ENCODE assay signal across 20 cellular contexts in the genomic region with DNA sequence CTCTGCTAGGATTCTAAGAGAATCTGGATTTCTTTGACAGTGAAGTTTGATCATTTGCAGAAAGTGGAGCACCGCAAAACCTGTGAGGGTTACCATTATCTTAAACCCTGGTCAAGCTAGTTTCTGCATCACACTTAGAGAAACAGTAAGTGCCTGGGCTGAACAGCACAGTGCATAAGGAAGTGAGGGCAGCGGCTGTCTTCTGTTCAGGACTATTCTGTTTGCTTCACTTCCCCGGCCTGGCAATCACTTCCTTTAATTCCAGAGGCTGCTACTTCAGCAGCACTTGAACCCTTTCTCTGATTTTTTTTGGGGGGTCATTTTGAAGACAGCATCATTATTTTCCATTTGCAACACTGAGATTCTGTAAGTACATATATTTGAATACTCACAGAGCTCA. TPM values are rescaled to one million over a fixed set of nuclear protein-coding genes. Genes with fewer than 3 reads are reported as not detected.
DNase-seq lines count a peak whose midpoint lies in the region; ATAC-seq and TF ChIP-seq lines count a peak whose summit lies in the region.
"Had no signal": no experiment of that assay in that cellular context is flagged by ENCODE, and none has a peak within 500 bp of the region (broad histone marks: within the 10 kb centered on the region; RNA-seq: fewer than 3 reads in every experiment).

No MANE protein-coding gene starts in this region.

- H2AFZ ChIP-seq in hepatocyte, result no peak overlapping the region

- peak overlapping the region; percentile 88 for H3K27ac ChIP-seq in hepatocyte

- no peak for ATAC-seq in GM18873 (IDR thresholded peaks at IDR 0.05; ENCODE audit: low FRiP score, unreplicated experiment)
- no peak for ATAC-seq in activated CD8-positive, alpha-beta T cell treated with anti-CD3 and anti-CD28 coated beads for 36 hours
- ATAC-seq: K562, SK-N-SH treated with all-trans-retinoic acid at 6 μM for 48 hours had no signal

- no peaks in the 10 kb centered on the region for H3K27me3 Mint-ChIP-seq in progenitor cell of endocrine pancreas
- peaks cover 2% of the 10 kb centered on the region for H3K27me3 Mint-ChIP-seq in activated CD8-positive, alpha-beta T cell treated with anti-CD3 and anti-CD28 coated beads for 36 hours
- H3K27me3 Mint-ChIP-seq: CD4-positive, CD25-positive, alpha-beta regulatory T cell had no signal

- no peak overlapping the region for H3K4me2 ChIP-seq in hepatocyte

- H3K36me3 Mint-ChIP-seq in progenitor cell of endocrine pancreas (ENCODE audit: insufficient read depth), result peaks cover 12% of the 10 kb centered on the region
- no peaks in the 10 kb centered on the region for H3K36me3 Mint-ChIP-seq in activated CD8-positive, alpha-beta T cell treated with anti-CD3 and anti-CD28 coated beads for 36 hours (ENCODE audit: low read depth)
- H3K36me3 Mint-ChIP-seq: CD4-positive, CD25-positive, alpha-beta regulatory T cell had no signal

- no peaks in the 10 kb centered on the region for H3K9me2 ChIP-seq in hepatocyte (replicated peaks; ENCODE audit: insufficient read depth)

- intact Hi-C loops in activated CD8-positive, alpha-beta T cell treated with anti-CD3 and anti-CD28 coated beads for 36 hours (cut with micrococcal nuclease), result no loop called here

- H3K79me2 ChIP-seq in hepatocyte, result peaks cover 71% of the 10 kb centered on the region

- DNase-seq in Kasumi-1 (lab: John Stamatoyannopoulos, UW), result peak; percentile 48 to 56
- DNase-seq in SKM-1 treated with dmso at 0.1 percent for 144 hours (lab: John Stamatoyannopoulos, UW; ENCODE audit: unreplicated experiment), result peak; percentile 50
- no peak for DNase-seq in hepatocyte (ENCODE audit: low spot score)
- no peak for DNase-seq in progenitor cell of endocrine pancreas (ENCODE audit: low spot score, unreplicated experiment)
- no peak for DNase-seq in cortex of kidney (lab: John Stamatoyannopoulos, UW)
- DNase-seq in activated CD8-positive, alpha-beta T cell treated with anti-CD3 and anti-CD28 coated beads for 36 hours, result no peak
- DNase-seq in NCI-H1694 treated with DMSO at 0.1 percent for 48 hours (lab: John Stamatoyannopoulos, UW), result no peak
- DNase-seq: ACHN; CD4-positive, CD25-positive, alpha-beta regulatory T cell; EL; H7; NCI-H1092; NCI-H146; NCI-H2227 treated with DMSO at 0.1 percent for 48 hours; NCI-H524; SHP77 had no signal

- no peaks in the 10 kb centered on the region for H3K27me3 ChIP-seq in hepatocyte

- CTCF ChIA-PET in activated CD8-positive, alpha-beta T cell treated with anti-CD3 and anti-CD28 coated beads for 36 hours (lab: Charles Lee), result no interaction called here

- peaks cover 3% of the 10 kb centered on the region for H4K20me1 ChIP-seq in hepatocyte (ENCODE audit: insufficient read depth, poor library complexity, severe bottlenecking)

- no peak overlapping the region for H3K4me3 ChIP-seq in hepatocyte
- H3K4me3 ChIP-seq: K562 had no signal

- no peak overlapping the region for H3K4me3 Mint-ChIP-seq in progenitor cell of endocrine pancreas (ENCODE audit: low read depth)
- H3K4me3 Mint-ChIP-seq in activated CD8-positive, alpha-beta T cell treated with anti-CD3 and anti-CD28 coated beads for 36 hours, result no peak overlapping the region
- H3K4me3 Mint-ChIP-seq: CD4-positive, CD25-positive, alpha-beta regulatory T cell had no signal

- peaks cover 22% of the 10 kb centered on the region for H3K4me1 ChIP-seq in hepatocyte (ENCODE audit: insufficient read depth)

- no peak for TF ChIP-seq CTCF in hepatocyte (IDR thresholded peaks at IDR 0.05; ENCODE audit: poor library complexity)
- no peak for TF ChIP-seq CTCF in progenitor cell of endocrine pancreas (IDR thresholded peaks at IDR 0.05; ENCODE audit: unreplicated experiment)
- no peak for TF ChIP-seq CTCF in activated CD8-positive, alpha-beta T cell treated with anti-CD3 and anti-CD28 coated beads for 36 hours (IDR thresholded peaks at IDR 0.05)

- 75% methylated on average over 3 of the region's 3 CpGs for WGBS in hepatocyte (ENCODE audit: low lambda C conversion rate, missing lambda C conversion rate)

- H3K9me3 ChIP-seq in hepatocyte (ENCODE audit: low read depth), result no peaks in the 10 kb centered on the region

- H3K36me3 ChIP-seq in hepatocyte (replicated peaks; ENCODE audit: insufficient read depth, low read depth), result no peaks in the 10 kb centered on the region

- peaks cover 47% of the 10 kb centered on the region for H3K4me1 Mint-ChIP-seq in progenitor cell of endocrine pancreas (ENCODE audit: low read depth)
- no peaks in the 10 kb centered on the region for H3K4me1 Mint-ChIP-seq in activated CD8-positive, alpha-beta T cell treated with anti-CD3 and anti-CD28 coated beads for 36 hours (ENCODE audit: low read depth)
- H3K4me1 Mint-ChIP-seq: CD4-positive, CD25-positive, alpha-beta regulatory T cell had no signal

- peaks cover 8% of the 10 kb centered on the region for H3K9me3 Mint-ChIP-seq in progenitor cell of endocrine pancreas (ENCODE audit: low read depth)
- peaks cover 10% of the 10 kb centered on the region for H3K9me3 Mint-ChIP-seq in activated CD8-positive, alpha-beta T cell treated with anti-CD3 and anti-CD28 coated beads for 36 hours

- POLR2A ChIA-PET in activated CD8-positive, alpha-beta T cell treated with anti-CD3 and anti-CD28 coated beads for 36 hours (lab: Charles Lee), result no interaction called here

- peak overlapping the region; percentile 33 for H3K27ac Mint-ChIP-seq in progenitor cell of endocrine pancreas
- H3K27ac Mint-ChIP-seq in activated CD8-positive, alpha-beta T cell treated with anti-CD3 and anti-CD28 coated beads for 36 hours, result no peak overlapping the region
- H3K27ac Mint-ChIP-seq: CD4-positive, CD25-positive, alpha-beta regulatory T cell had no signal

RNA-seq across cellular contexts. Expression of gene SEMA6A, which starts 32.0 kb away (rescaled TPM):
- total RNA-seq in hepatocyte (50.0 and 68.6 TPM in 2 replicates), progenitor cell of endocrine pancreas (89.9 and 105 TPM in 2 replicates)
- 35.8 and 38.2 TPM in 2 replicates for polyA plus RNA-seq in hepatocyte
- total RNA-seq in activated CD8-positive, alpha-beta T cell treated with anti-CD3 and anti-CD28 coated beads for 36 hours, result not detected
- total RNA-seq: CD4-positive, CD25-positive, alpha-beta regulatory T cell; OCI-LY7 had no signal

Comparison
In these comparisons a context has a peak if more than half of its experiments do, and no peak if none do; other contexts are left out.
1. DNase-seq: peak in Kasumi-1 (2 of 2) and SKM-1 treated with dmso at 0.1 percent for 144 hours (single experiment); none in hepatocyte (single experiment), progenitor cell of endocrine pancreas (single experiment), cortex of kidney (single experiment), activated CD8-positive, alpha-beta T cell treated with anti-CD3 and anti-CD28 coated beads for 36 hours (single experiment) and NCI-H1694 treated with DMSO at 0.1 percent for 48 hours (single experiment).
2. RNA of gene SEMA6A, which starts 32.0 kb away (total RNA-seq): 89.9 to 105 TPM in progenitor cell of endocrine pancreas and 50.0 to 68.6 TPM in hepatocyte; not detected in activated CD8-positive, alpha-beta T cell treated with anti-CD3 and anti-CD28 coated beads for 36 hours; every median in the first group is over 10 times any median in the second.